Comparison of ENCODE assay signal across 1 cellular context in the genomic region with DNA sequence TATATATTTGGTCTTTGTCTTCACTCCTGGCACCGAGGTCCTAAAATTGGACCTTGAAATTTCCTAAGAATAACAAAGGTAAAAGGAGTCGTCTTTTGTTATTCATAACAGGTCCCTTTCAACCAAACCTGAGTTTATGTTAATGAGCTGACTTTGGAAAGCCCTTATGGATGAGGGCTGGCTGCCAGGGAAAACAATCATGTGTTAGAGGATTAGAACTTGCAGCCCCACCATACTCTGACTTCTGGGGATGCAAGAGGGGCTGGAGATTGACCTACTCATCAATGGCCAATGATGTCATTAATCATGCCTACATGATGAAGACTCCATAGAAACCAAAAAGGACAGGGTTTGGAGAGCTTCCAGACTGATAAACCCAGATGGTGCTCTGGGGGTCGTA.
TF ChIP-seq lines count a peak whose summit lies in the region.

No MANE protein-coding gene starts in this region.

TF ChIP-seq in HepG2, 621 proteins besides CTCF, POLR2A, EP300 and RAD21 (continued from another document):
- TF ChIP-seq, protein P1, sequence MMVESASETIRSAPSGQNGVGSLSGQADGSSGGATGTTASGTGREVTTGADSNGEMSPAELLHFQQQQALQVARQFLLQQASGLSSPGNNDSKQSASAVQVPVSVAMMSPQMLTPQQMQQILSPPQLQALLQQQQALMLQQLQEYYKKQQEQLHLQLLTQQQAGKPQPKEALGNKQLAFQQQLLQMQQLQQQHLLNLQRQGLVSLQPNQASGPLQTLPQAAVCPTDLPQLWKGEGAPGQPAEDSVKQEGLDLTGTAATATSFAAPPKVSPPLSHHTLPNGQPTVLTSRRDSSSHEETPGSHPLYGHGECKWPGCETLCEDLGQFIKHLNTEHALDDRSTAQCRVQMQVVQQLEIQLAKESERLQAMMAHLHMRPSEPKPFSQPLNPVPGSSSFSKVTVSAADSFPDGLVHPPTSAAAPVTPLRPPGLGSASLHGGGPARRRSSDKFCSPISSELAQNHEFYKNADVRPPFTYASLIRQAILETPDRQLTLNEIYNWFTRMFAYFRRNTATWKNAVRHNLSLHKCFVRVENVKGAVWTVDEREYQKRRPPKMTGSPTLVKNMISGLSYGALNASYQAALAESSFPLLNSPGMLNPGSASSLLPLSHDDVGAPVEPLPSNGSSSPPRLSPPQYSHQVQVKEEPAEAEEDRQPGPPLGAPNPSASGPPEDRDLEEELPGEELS (CRISPR knock-in tag; IDR thresholded peaks at IDR 0.05), result no peak
